12 cellular contexts compared by ENCODE assay signal in genomic region chr10:11262210-11263038, GRCh38.
DNase-seq lines count a peak whose midpoint lies in the region; ATAC-seq, FAIRE-seq and TF ChIP-seq lines count a peak whose summit lies in the region.
"Had no signal": no experiment of that assay in that cellular context is flagged by ENCODE, and none has a peak within 500 bp of the region (broad histone marks: within the 10 kb centered on the region; RNA-seq: fewer than 3 reads in every experiment).

No MANE protein-coding gene starts in this region.

- BruUV-seq in OCI-LY7 (replicated peaks; lab: Mats Ljungman, UMichigan) (no TSS peak), PC-9 (replicated peaks; lab: Mats Ljungman, UMichigan) (no TSS peak)

- CTCF ChIA-PET in OCI-LY7 (lab: Charles Lee; ENCODE audit: unreplicated experiment) = interaction anchor here (0.5 kb wide), 1 partner anchor 21 kb away, joined by 3 read pairs; no protein-coding TSS in a partner anchor
- CTCF ChIA-PET in PC-9 (lab: Charles Lee) = no interaction called here

- intact Hi-C loops in OCI-LY7 (cut with micrococcal nuclease; ENCODE audit: unreplicated experiment) = no loop called here
- intact Hi-C loops in dorsolateral prefrontal cortex (cut with DNase I) = loop anchor here in 1 of 2 donors (10.0 kb wide), 1 partner anchor 88 kb away; no protein-coding TSS in a partner anchor
- intact Hi-C loops in PC-9 (cut with micrococcal nuclease; ENCODE audit: unreplicated experiment) = no loop called here

- H3K9me2 ChIP-seq in OCI-LY7 (ENCODE audit: insufficient read depth, low read length) (no peaks in the 10 kb centered on the region), PC-9 (ENCODE audit: insufficient read depth) (no peaks in the 10 kb centered on the region)

- peaks cover 57% of the 10 kb centered on the region for H3K36me3 Mint-ChIP-seq in natural killer cell treated with Interleukin-12 subunit alpha and Interleukin-12 subunit beta and Interleukin-15 and Interleukin-18, amount 100 ng/mL, for 72 hours

- H4K20me1 ChIP-seq in OCI-LY7 (ENCODE audit: insufficient read depth, low read length) (no peaks in the 10 kb centered on the region), PC-9 (ENCODE audit: insufficient read depth) (no peaks in the 10 kb centered on the region)

- no peaks in the 10 kb centered on the region for H3K27me3 Mint-ChIP-seq in natural killer cell treated with Interleukin-12 subunit alpha and Interleukin-12 subunit beta and Interleukin-15 and Interleukin-18, amount 100 ng/mL, for 72 hours

- no peak for DNase-seq in GM12891 (ENCODE audit: insufficient read length, low spot score)
- DNase-seq in OCI-LY7 (ENCODE audit: low spot score) = no peak
- DNase-seq in dorsolateral prefrontal cortex = no peak
- DNase-seq in natural killer cell treated with Interleukin-12 subunit alpha and Interleukin-12 subunit beta and Interleukin-15 and Interleukin-18, amount 100 ng/mL, for 72 hours (ENCODE audit: low spot score) = no peak
- no peak for DNase-seq in PC-9
- DNase-seq in NCI-H748 (lab: John Stamatoyannopoulos, UW; ENCODE audit: unreplicated experiment) = no peak
- no peak for DNase-seq in NCI-H748 treated with DMSO at 0.1 percent for 48 hours (lab: John Stamatoyannopoulos, UW)
- DNase-seq: colonic mucosa, DND-41, ovary had no signal

- H3K27me3 ChIP-seq in dorsolateral prefrontal cortex = peaks cover 0 to 22% (median 0%) of the 10 kb centered on the region in 45 donors
- H3K27me3 ChIP-seq in PC-9 (ENCODE audit: insufficient read depth, low read depth) = peaks cover 42% of the 10 kb centered on the region
- H3K27me3 ChIP-seq: BLaER1 treated with 17β-estradiol and CSF1 and Interleukin-3, amounts not matched to agents 10 nM and 100 nM; colonic mucosa; ovary had no signal

- peak; percentile 93 for FAIRE-seq in GM12891 (lab: Jason Lieb, UNC)

- H3K27ac ChIP-seq in OCI-LY7 (ENCODE audit: low read depth, low read length, poor library complexity, severe bottlenecking) = no peak overlapping the region
- H3K27ac ChIP-seq in dorsolateral prefrontal cortex = peak overlapping the region in 36 of 59 donors; percentile 7 to 72 (median 44)
- no peak overlapping the region for H3K27ac ChIP-seq in PC-9
- H3K27ac ChIP-seq: BLaER1 treated with 17β-estradiol and CSF1 and Interleukin-3, amounts not matched to agents 10 nM and 100 nM; colonic mucosa; ovary had no signal

- peak overlapping the region; percentile 84 to 86 for H3K27ac Mint-ChIP-seq in natural killer cell treated with Interleukin-12 subunit alpha and Interleukin-12 subunit beta and Interleukin-15 and Interleukin-18, amount 100 ng/mL, for 72 hours

- H3K4me1 Mint-ChIP-seq in natural killer cell treated with Interleukin-12 subunit alpha and Interleukin-12 subunit beta and Interleukin-15 and Interleukin-18, amount 100 ng/mL, for 72 hours (ENCODE audit: low read depth in 2 of 2) = peaks cover 66 to 89% of the 10 kb centered on the region in 2 donors

- H2AFZ ChIP-seq in OCI-LY7 (ENCODE audit: low read length) = peak overlapping the region; percentile 20; the same call in 1 of the 2 replicates
- H2AFZ ChIP-seq in PC-9 = no peak overlapping the region

- H3K4me2 ChIP-seq in OCI-LY7 (ENCODE audit: low read length) (peak overlapping the region; percentile 16; the same call in 1 of the 2 replicates), PC-9 (no peak overlapping the region)
- H3K4me2 ChIP-seq: BLaER1 treated with 17β-estradiol and CSF1 and Interleukin-3, amounts not matched to agents 10 nM and 100 nM had no signal

- H3K9me3 Mint-ChIP-seq in natural killer cell treated with Interleukin-12 subunit alpha and Interleukin-12 subunit beta and Interleukin-15 and Interleukin-18, amount 100 ng/mL, for 72 hours = no peaks in the 10 kb centered on the region

- H3K79me2 ChIP-seq in OCI-LY7 (ENCODE audit: insufficient read depth, low read depth, low read length) (no peaks in the 10 kb centered on the region), PC-9 (ENCODE audit: low read depth) (no peaks in the 10 kb centered on the region)

- no peak overlapping the region for H3K4me3 Mint-ChIP-seq in natural killer cell treated with Interleukin-12 subunit alpha and Interleukin-12 subunit beta and Interleukin-15 and Interleukin-18, amount 100 ng/mL, for 72 hours

- H3F3A ChIP-seq in PC-9 (ENCODE audit: insufficient read depth, low read depth) = no peaks in the 10 kb centered on the region

- H3K36me3 ChIP-seq in OCI-LY7 (ENCODE audit: insufficient read depth, low read length) (no peaks in the 10 kb centered on the region), PC-9 (ENCODE audit: low read depth) (no peaks in the 10 kb centered on the region)
- H3K36me3 ChIP-seq: colonic mucosa, ovary had no signal

- peak; percentile 31 to 49 for ATAC-seq in natural killer cell treated with Interleukin-12 subunit alpha and Interleukin-12 subunit beta and Interleukin-15 and Interleukin-18, amount 100 ng/mL, for 72 hours

- no peak overlapping the region for H3K4me3 ChIP-seq in OCI-LY7 (ENCODE audit: low read depth, low read length, poor library complexity, severe bottlenecking)
- H3K4me3 ChIP-seq in dorsolateral prefrontal cortex = no peak overlapping the region
- no peak overlapping the region for H3K4me3 ChIP-seq in PC-9
- H3K4me3 ChIP-seq: BLaER1 treated with 17β-estradiol and CSF1 and Interleukin-3, amounts not matched to agents 10 nM and 100 nM; colonic mucosa; HAP-1; ovary had no signal

- TF ChIP-seq CTCF in OCI-LY7 (conservative IDR thresholded peaks at IDR 0.05; ENCODE audit: low read length) = no peak
- no peak for TF ChIP-seq CTCF in dorsolateral prefrontal cortex (IDR thresholded peaks at IDR 0.05 in 54 of 56, conservative IDR thresholded peaks at IDR 0.05 in 2 of 56; ENCODE audit: low read depth in 1 of 56, partially characterized antibody in 56 of 56)
- no peak for TF ChIP-seq CTCF in PC-9 (conservative IDR thresholded peaks at IDR 0.05)

- H3K4me1 ChIP-seq in OCI-LY7 (ENCODE audit: insufficient read depth, low read length, poor library complexity, severe bottlenecking) (peaks cover 53% of the 10 kb centered on the region), PC-9 (replicated peaks; ENCODE audit: insufficient read depth) (no peaks in the 10 kb centered on the region)
- H3K4me1 ChIP-seq: colonic mucosa had no signal

- TF ChIP-seq POLR2A in GM12891 (IDR thresholded peaks at IDR 0.05; ENCODE audit: low read depth, low read length) = peak; percentile 41; the same call in 1 of the 2 replicates

- POLR2A ChIA-PET in OCI-LY7 (lab: Charles Lee) (interaction anchor here (0.6 to 3.3 kb wide), 4 partner anchors 20 to 1323 kb away, joined by 3 to 11 read pairs (median 4); no protein-coding TSS in a partner anchor), PC-9 (lab: Charles Lee; ENCODE audit: unreplicated experiment) (no interaction called here)

- no peaks in the 10 kb centered on the region for H3K9me3 ChIP-seq in OCI-LY7 (ENCODE audit: low read length)
- no peaks in the 10 kb centered on the region for H3K9me3 ChIP-seq in PC-9 (ENCODE audit: insufficient read depth, low read depth)
- H3K9me3 ChIP-seq: BLaER1 treated with 17β-estradiol and CSF1 and Interleukin-3, amounts not matched to agents 10 nM and 100 nM; colonic mucosa; HAP-1; ovary had no signal

TF ChIP-seq in GM12891, 5 proteins besides CTCF, POLR2A, EP300 and RAD21:
- TF ChIP-seq PAX5 (IDR thresholded peaks at IDR 0.05; ENCODE audit: insufficient read depth, low read length, severe bottlenecking) (no peak), POLR2AphosphoS5 (IDR thresholded peaks at IDR 0.05; ENCODE audit: low read depth, low read length) (peak; percentile 48; the same call in 1 of the 2 replicates), POU2F2 (IDR thresholded peaks at IDR 0.05; ENCODE audit: low read depth, low read length) (no peak)
TF ChIP-seq in GM12891: peak in this region for 1.

Comparison
In these comparisons a context has a peak if more than half of its experiments do, and no peak if none do; other contexts are left out.
1. H3K27ac ChIP-seq: peak in dorsolateral prefrontal cortex (36 of 59); none in OCI-LY7 (single experiment) and PC-9 (single experiment).